In genomic region chr9:135296783-135297715, GRCh38 we compare ENCODE assay signal across 1 cellular context.
TF ChIP-seq lines count a peak whose summit lies in the region.

No MANE protein-coding gene starts in this region.

TF ChIP-seq in SK-N-SH, 30 proteins besides CTCF, POLR2A, EP300 and RAD21 (continued from another document):
- TF ChIP-seq SIN3A (IDR thresholded peaks at IDR 0.05; ENCODE audit: borderline replicate concordance, low read depth, low read length) (no peak), USF1 (IDR thresholded peaks at IDR 0.05; ENCODE audit: borderline replicate concordance, low read depth) (no peak)
